Comparison of ENCODE assay signal across 13 cellular contexts in genomic region chr11:64357446-64357845, GRCh38. TPM values are rescaled to one million over a fixed set of nuclear protein-coding genes. Genes with fewer than 3 reads are reported as not detected.
DNase-seq lines count a peak whose midpoint lies in the region; ATAC-seq and TF ChIP-seq lines count a peak whose summit lies in the region.
"Had no signal": no experiment of that assay in that cellular context is flagged by ENCODE, and none has a peak within 500 bp of the region (broad histone marks: within the 10 kb centered on the region; RNA-seq: fewer than 3 reads in every experiment).

No MANE protein-coding gene starts in this region.

- ATAC-seq in activated naive CD8-positive, alpha-beta T cell treated with anti-CD3 and anti-CD28 coated beads, Interleukin-2, amount 10 ng/mL, durations not matched to agents 7 days and 5 days (ENCODE audit: low read depth): no peak
- ATAC-seq in T-helper 17 cell: no peak
- no peak for ATAC-seq in GM18511 (IDR thresholded peaks at IDR 0.05; ENCODE audit: unreplicated experiment)

- H3K9me3 ChIP-seq in T-helper 17 cell (ENCODE audit: control insufficient read depth, low read length, poor library complexity, severe bottlenecking): no peaks in the 10 kb centered on the region
- H3K9me3 ChIP-seq in esophagus muscularis mucosa: no peaks in the 10 kb centered on the region
- H3K9me3 ChIP-seq in tibial artery: no peaks in the 10 kb centered on the region
- H3K9me3 ChIP-seq: tibial nerve had no signal

- no peak overlapping the region for H3K4me3 Mint-ChIP-seq in activated naive CD8-positive, alpha-beta T cell treated with anti-CD3 and anti-CD28 coated beads, Interleukin-2, amount 10 ng/mL, durations not matched to agents 7 days and 5 days
- H3K4me3 Mint-ChIP-seq in activated naive CD8-positive, alpha-beta T cell treated with anti-CD3 and anti-CD28 coated beads for 36 hours: no peak overlapping the region
- H3K4me3 Mint-ChIP-seq in T-helper 17 cell: peak overlapping the region; percentile 85

- H3K4me1 ChIP-seq in esophagus muscularis mucosa: peaks cover 33 to 53% (median 49%) of the 10 kb centered on the region in 4 donors
- H3K4me1 ChIP-seq in tibial artery: peaks cover 0 to 51% (median 36%) of the 10 kb centered on the region in 4 donors

- TF ChIP-seq CTCF in esophagus muscularis mucosa (IDR thresholded peaks at IDR 0.05) (no peak), tibial artery (IDR thresholded peaks at IDR 0.05) (no peak)

- no peak for TF ChIP-seq EP300 in esophagus muscularis mucosa (IDR thresholded peaks at IDR 0.05)

- H3K4me3 ChIP-seq in esophagus muscularis mucosa: no peak overlapping the region
- no peak overlapping the region for H3K4me3 ChIP-seq in tibial artery

- WGBS in esophagus muscularis mucosa: 100% methylated on average over 1 of the region's 6 CpGs

- POLR2A ChIA-PET in activated naive CD8-positive, alpha-beta T cell treated with anti-CD3 and anti-CD28 coated beads, Interleukin-2, amount 10 ng/mL, durations not matched to agents 7 days and 5 days (lab: Charles Lee): interaction anchor here (1.5 to 3.6 kb wide), 2 partner anchors 17 to 40 kb away, joined by 3 to 17 read pairs; partner anchors contain the start of genes CCDC88B, PRDX5 and TRMT112

- no peaks in the 10 kb centered on the region for H3K27me3 Mint-ChIP-seq in activated naive CD8-positive, alpha-beta T cell treated with anti-CD3 and anti-CD28 coated beads, Interleukin-2, amount 10 ng/mL, durations not matched to agents 7 days and 5 days
- H3K27me3 Mint-ChIP-seq in activated naive CD8-positive, alpha-beta T cell treated with anti-CD3 and anti-CD28 coated beads for 36 hours: no peaks in the 10 kb centered on the region
- no peaks in the 10 kb centered on the region for H3K27me3 Mint-ChIP-seq in T-helper 17 cell

- H3K36me3 ChIP-seq in esophagus muscularis mucosa (peaks cover 3 to 25% (median 23%) of the 10 kb centered on the region in 4 donors), tibial artery (peaks cover 12 to 17% (median 16%) of the 10 kb centered on the region in 3 donors)

- DNase-seq in activated naive CD8-positive, alpha-beta T cell treated with anti-CD3 and anti-CD28 coated beads, Interleukin-2, amount 10 ng/mL, durations not matched to agents 7 days and 5 days: no peak
- DNase-seq in activated naive CD8-positive, alpha-beta T cell treated with anti-CD3 and anti-CD28 coated beads for 36 hours: no peak
- no peak for DNase-seq in T-helper 17 cell
- no peak for DNase-seq in esophagus muscularis mucosa (ENCODE audit: extremely low spot score)
- no peak for DNase-seq in tibial artery
- DNase-seq in NCI-H1048 (lab: John Stamatoyannopoulos, UW): no peak
- no peak for DNase-seq in activated effector memory CD4-positive, alpha-beta T cell treated with Interleukin-2 at 50 U/mL for 16 hours
- DNase-seq: activated CD4-positive, alpha-beta T cell treated with anti-CD3 and anti-CD28 coated beads, Interleukin-2, amount 50 U/mL, for 4 hours; DMS53; NCI-H1105; nucleus accumbens had no signal

- H3K27me3 ChIP-seq in esophagus muscularis mucosa: no peaks in the 10 kb centered on the region
- no peaks in the 10 kb centered on the region for H3K27me3 ChIP-seq in tibial artery
- H3K27me3 ChIP-seq: tibial nerve had no signal

- peaks cover 24% of the 10 kb centered on the region for H3K4me1 Mint-ChIP-seq in activated naive CD8-positive, alpha-beta T cell treated with anti-CD3 and anti-CD28 coated beads, Interleukin-2, amount 10 ng/mL, durations not matched to agents 7 days and 5 days
- H3K4me1 Mint-ChIP-seq in activated naive CD8-positive, alpha-beta T cell treated with anti-CD3 and anti-CD28 coated beads for 36 hours: peaks cover 37% of the 10 kb centered on the region
- H3K4me1 Mint-ChIP-seq in T-helper 17 cell: peaks cover 20% of the 10 kb centered on the region

- no peaks in the 10 kb centered on the region for H3K9me3 Mint-ChIP-seq in activated naive CD8-positive, alpha-beta T cell treated with anti-CD3 and anti-CD28 coated beads, Interleukin-2, amount 10 ng/mL, durations not matched to agents 7 days and 5 days
- no peaks in the 10 kb centered on the region for H3K9me3 Mint-ChIP-seq in activated naive CD8-positive, alpha-beta T cell treated with anti-CD3 and anti-CD28 coated beads for 36 hours

- H3K27ac ChIP-seq in esophagus muscularis mucosa (replicated peaks in 1 of 4): peak overlapping the region in 3 of 4 donors; percentile 83 to 89 (median 84)
- H3K27ac ChIP-seq in tibial artery: peak overlapping the region; percentile 79 to 94

- H3K27ac Mint-ChIP-seq in activated naive CD8-positive, alpha-beta T cell treated with anti-CD3 and anti-CD28 coated beads, Interleukin-2, amount 10 ng/mL, durations not matched to agents 7 days and 5 days: peak overlapping the region; percentile 70
- H3K27ac Mint-ChIP-seq in activated naive CD8-positive, alpha-beta T cell treated with anti-CD3 and anti-CD28 coated beads for 36 hours: no peak overlapping the region
- H3K27ac Mint-ChIP-seq in T-helper 17 cell: peak overlapping the region; percentile 54

- TF ChIP-seq POLR2A in esophagus muscularis mucosa (IDR thresholded peaks at IDR 0.05; ENCODE audit: low read depth): no peak

- peaks cover 9% of the 10 kb centered on the region for H3K36me3 Mint-ChIP-seq in activated naive CD8-positive, alpha-beta T cell treated with anti-CD3 and anti-CD28 coated beads, Interleukin-2, amount 10 ng/mL, durations not matched to agents 7 days and 5 days
- peaks cover 10% of the 10 kb centered on the region for H3K36me3 Mint-ChIP-seq in activated naive CD8-positive, alpha-beta T cell treated with anti-CD3 and anti-CD28 coated beads for 36 hours
- H3K36me3 Mint-ChIP-seq in T-helper 17 cell (ENCODE audit: low read depth): peaks cover 3% of the 10 kb centered on the region

- intact Hi-C loops in esophagus muscularis mucosa (cut with DNase I) (no loop called here), tibial artery (cut with DNase I; ENCODE audit: low total_unique reads) (no loop called here)

RNA-seq across cellular contexts. Expression of gene RPS6KA4, which starts 1.5 kb away (rescaled TPM):
- total RNA-seq in activated naive CD8-positive, alpha-beta T cell treated with anti-CD3 and anti-CD28 coated beads, Interleukin-2, amount 10 ng/mL, durations not matched to agents 7 days and 5 days: 10 to 100 TPM; 32.4 to 33.9 TPM
- total RNA-seq in activated naive CD8-positive, alpha-beta T cell treated with anti-CD3 and anti-CD28 coated beads for 36 hours: 10 to 100 TPM; 20.3 to 24.5 TPM
- total RNA-seq in T-helper 17 cell (10 to 100 TPM; 21.5 to 26.1 TPM), esophagus muscularis mucosa (10 to 100 TPM; 19.1 to 36.1 (median 26.0) TPM)

RNA-seq across cellular contexts. Expression of gene CCDC88B, which starts 17.4 kb away (rescaled TPM):
- 100 to 1,000 TPM; 132 to 142 TPM for total RNA-seq in activated naive CD8-positive, alpha-beta T cell treated with anti-CD3 and anti-CD28 coated beads, Interleukin-2, amount 10 ng/mL, durations not matched to agents 7 days and 5 days
- 10 to 100 TPM; 73.5 to 74.5 TPM for total RNA-seq in activated naive CD8-positive, alpha-beta T cell treated with anti-CD3 and anti-CD28 coated beads for 36 hours
- total RNA-seq in T-helper 17 cell: 100 to 1,000 TPM; 111 to 153 TPM
- 10 to 100 TPM in 1 of 4 donors, 1 to 10 TPM in 3; 7.0 to 12.5 (median 8.2) TPM for total RNA-seq in esophagus muscularis mucosa

RNA-seq across cellular contexts. Expression of gene PRDX5, which starts 39.5 kb away (rescaled TPM):
- 10 to 100 TPM; 85.1 to 91.2 TPM for total RNA-seq in activated naive CD8-positive, alpha-beta T cell treated with anti-CD3 and anti-CD28 coated beads, Interleukin-2, amount 10 ng/mL, durations not matched to agents 7 days and 5 days
- total RNA-seq in activated naive CD8-positive, alpha-beta T cell treated with anti-CD3 and anti-CD28 coated beads for 36 hours: 100 to 1,000 TPM; 111 to 116 TPM
- total RNA-seq in T-helper 17 cell (10 to 100 TPM; 46.4 to 49.7 TPM), esophagus muscularis mucosa (100 to 1,000 TPM; 144 to 178 (median 155) TPM)

RNA-seq across cellular contexts. Expression of gene TRMT112, which starts 40.1 kb away (rescaled TPM):
- 100 to 1,000 TPM; 140 to 151 TPM for total RNA-seq in activated naive CD8-positive, alpha-beta T cell treated with anti-CD3 and anti-CD28 coated beads, Interleukin-2, amount 10 ng/mL, durations not matched to agents 7 days and 5 days
- 100 to 1,000 TPM; 235 to 248 TPM for total RNA-seq in activated naive CD8-positive, alpha-beta T cell treated with anti-CD3 and anti-CD28 coated beads for 36 hours
- total RNA-seq in T-helper 17 cell (100 to 1,000 TPM in 1 of 2 donors, 10 to 100 TPM in 1; 95.4 to 110 TPM), esophagus muscularis mucosa (100 to 1,000 TPM; 202 to 281 (median 212) TPM)

RNA-seq across cellular contexts. Expression of gene ESRRA, which starts 52.1 kb away (rescaled TPM):
- total RNA-seq in activated naive CD8-positive, alpha-beta T cell treated with anti-CD3 and anti-CD28 coated beads, Interleukin-2, amount 10 ng/mL, durations not matched to agents 7 days and 5 days: 10 to 100 TPM; 33.9 to 35.1 TPM
- total RNA-seq in activated naive CD8-positive, alpha-beta T cell treated with anti-CD3 and anti-CD28 coated beads for 36 hours: 10 to 100 TPM; 46.5 to 46.9 TPM
- total RNA-seq in T-helper 17 cell (10 to 100 TPM; 25.7 to 26.6 TPM), esophagus muscularis mucosa (10 to 100 TPM; 63.5 to 95.8 (median 76.1) TPM)

Comparison
In these comparisons a context has a peak if more than half of its experiments do, and no peak if none do; other contexts are left out.
1. RNA of gene CCDC88B, which starts 17.4 kb away (total RNA-seq): 111 to 153 TPM in T-helper 17 cell, 132 to 142 TPM in activated naive CD8-positive, alpha-beta T cell treated with anti-CD3 and anti-CD28 coated beads, Interleukin-2, amount 10 ng/mL, durations not matched to agents 7 days and 5 days and 73.5 to 74.5 TPM in activated naive CD8-positive, alpha-beta T cell treated with anti-CD3 and anti-CD28 coated beads for 36 hours; 7.0 to 12.5 TPM in esophagus muscularis mucosa; every median in the first group is over 4 times any median in the second.